ENCODE assay signal across 17 cellular contexts in genomic region chr14:54839681-54840080, GRCh38.
A peak's percentile ranks its signal among the peaks of the same experiment; 100 is the strongest.
DNase-seq lines count a peak whose midpoint lies in the region; ATAC-seq, FAIRE-seq and TF ChIP-seq lines count a peak whose summit lies in the region.
"Had no signal": no experiment of that assay in that cellular context is flagged by ENCODE, and none has a peak within 500 bp of the region (broad histone marks: within the 10 kb centered on the region; RNA-seq: fewer than 3 reads in every experiment).

No MANE protein-coding gene starts in this region.

- in situ Hi-C loops in brain microvascular endothelial cell (cut with HindIII; ENCODE audit: low pct_ligation_motif_present, low sequenced_read_pairs) = no loop called here

- DNase-seq in HuH-7.5 (ENCODE audit: low spot score) (peak; percentile 45), bronchial epithelial cell (ENCODE audit: low read depth) (peak; percentile 33), kidney (no peak), suprapubic skin (ENCODE audit: low spot score in 2 of 2) (no peak), brain microvascular endothelial cell (no peak), NCI-H2171 (lab: John Stamatoyannopoulos, UW) (no peak), T1000 (lab: John Stamatoyannopoulos, UW) (no peak)
- DNase-seq: activated B cell treated with CpG ODN at 0.5 μM for 24 hours; activated CD8-positive, alpha-beta memory T cell treated with anti-CD3 and anti-CD28 coated beads, Interleukin-2, amount 50 U/mL, for 4 hours; activated naive CD4-positive, alpha-beta T cell treated with anti-CD3 and anti-CD28 coated beads, Interleukin-2, amount 50 U/mL, for 16 hours; DMS53; heart right ventricle; kidney glomerular epithelial cell; NCI-H82; thyroid gland had no signal

- no peak for FAIRE-seq in bronchial epithelial cell (lab: Jason Lieb, UNC)
- FAIRE-seq in kidney (lab: Jason Lieb, UNC) = no peak
- FAIRE-seq: RCC 7860 had no signal

- no peak overlapping the region for H3K9ac ChIP-seq in kidney (ENCODE audit: low read length in 2 of 2)

- TF ChIP-seq CTCF in bronchial epithelial cell (IDR thresholded peaks at IDR 0.05; ENCODE audit: insufficient read depth, low read length, severe bottlenecking) = no peak
- no peak for TF ChIP-seq CTCF in kidney (IDR thresholded peaks at IDR 0.05; ENCODE audit: borderline replicate concordance, extremely low read depth, insufficient read depth)
- TF ChIP-seq CTCF in suprapubic skin (IDR thresholded peaks at IDR 0.05) = no peak
- TF ChIP-seq CTCF in brain microvascular endothelial cell (IDR thresholded peaks at IDR 0.05; ENCODE audit: low read depth, low read length, missing control alignments) = no peak

- H3K27me3 ChIP-seq in bronchial epithelial cell (ENCODE audit: control insufficient read depth, insufficient read depth, low read length) (no peaks in the 10 kb centered on the region), suprapubic skin (no peaks in the 10 kb centered on the region), brain microvascular endothelial cell (replicated peaks) (no peaks in the 10 kb centered on the region)
- H3K27me3 ChIP-seq: heart right ventricle, thyroid gland had no signal

- no peak for TF ChIP-seq EP300 in suprapubic skin (IDR thresholded peaks at IDR 0.05)

- H3K27ac ChIP-seq in kidney (ENCODE audit: low read depth in 2 of 2, low read length in 2 of 2) = peak overlapping the region; percentile 20 to 48
- H3K27ac ChIP-seq in suprapubic skin = peak overlapping the region; percentile 68
- H3K27ac ChIP-seq in brain microvascular endothelial cell = no peak overlapping the region
- H3K27ac ChIP-seq: thyroid gland had no signal

- H3K4me3 ChIP-seq in bronchial epithelial cell (ENCODE audit: low read depth, low read length) (no peak overlapping the region), kidney (ENCODE audit: low read length in 2 of 2) (no peak overlapping the region), suprapubic skin (no peak overlapping the region), brain microvascular endothelial cell (ENCODE audit: low read depth, low read length) (no peak overlapping the region)
- H3K4me3 ChIP-seq: heart right ventricle, thyroid gland had no signal

- TF ChIP-seq POLR2A in suprapubic skin (IDR thresholded peaks at IDR 0.05) = no peak

- H3K9me3 ChIP-seq in kidney (ENCODE audit: control insufficient read depth in 1 of 2, low read length in 2 of 2) (no peaks in the 10 kb centered on the region), suprapubic skin (no peaks in the 10 kb centered on the region)
- H3K9me3 ChIP-seq: heart right ventricle, thyroid gland had no signal

- H3K4me1 ChIP-seq in kidney (ENCODE audit: control insufficient read depth in 1 of 2, insufficient read depth in 1 of 2, low read depth in 1 of 2, low read length in 2 of 2) (peaks cover 4 to 9% of the 10 kb centered on the region in 2 donors), suprapubic skin (peaks cover 11% of the 10 kb centered on the region)
- H3K4me1 ChIP-seq: heart right ventricle, thyroid gland had no signal

- 62% methylated on average over 2 of the region's 2 CpGs for WGBS in suprapubic skin

- intact Hi-C loops in kidney (cut with DNase I) = no loop called here

- ATAC-seq in GM21619 (IDR thresholded peaks at IDR 0.05; ENCODE audit: unreplicated experiment) = no peak

- H3K36me3 ChIP-seq in bronchial epithelial cell (ENCODE audit: control insufficient read depth, insufficient read depth, low read length) (no peaks in the 10 kb centered on the region), kidney (ENCODE audit: control insufficient read depth in 1 of 2, insufficient read depth in 2 of 2, low read length in 2 of 2) (no peaks in the 10 kb centered on the region), suprapubic skin (no peaks in the 10 kb centered on the region), brain microvascular endothelial cell (replicated peaks) (no peaks in the 10 kb centered on the region)
- H3K36me3 ChIP-seq: thyroid gland had no signal

Comparison
In these comparisons a context has a peak if more than half of its experiments do, and no peak if none do; other contexts are left out.
1. DNase-seq: peak in HuH-7.5 (single experiment) and bronchial epithelial cell (single experiment); none in kidney (single experiment), suprapubic skin (0 of 2), brain microvascular endothelial cell (single experiment), NCI-H2171 (single experiment) and T1000 (single experiment).